7 cellular contexts compared by ENCODE assay signal in genomic region chr2:173210270-173211196, GRCh38.
A peak's percentile ranks its signal among the peaks of the same experiment; 100 is the strongest.
DNase-seq lines count a peak whose midpoint lies in the region; ATAC-seq and TF ChIP-seq lines count a peak whose summit lies in the region.

No MANE protein-coding gene starts in this region.

- H3K27ac Mint-ChIP-seq in activated CD4-positive, alpha-beta T cell treated with anti-CD3 and anti-CD28 coated beads, Interleukin-2, amount 10 ng/mL, durations not matched to agents 24 days and 14 days = no peak overlapping the region

- TF ChIP-seq CTCF in GM06990 (IDR thresholded peaks at IDR 0.05; ENCODE audit: insufficient read depth, low read length, poor library complexity, severe bottlenecking) = peak; percentile 82

- H3K4me2 ChIP-seq in mesendoderm (ENCODE audit: low read length) = no peak overlapping the region

- no peak overlapping the region for H3K9ac ChIP-seq in mesendoderm (ENCODE audit: low read length)

- no peak overlapping the region for H2BK15ac ChIP-seq in mesendoderm (replicated peaks; ENCODE audit: low read depth)

- H3K56ac ChIP-seq in mesendoderm (ENCODE audit: low read length) = no peak overlapping the region

- intact Hi-C loops in activated CD4-positive, alpha-beta T cell treated with anti-CD3 and anti-CD28 coated beads, Interleukin-2, amount 10 ng/mL, durations not matched to agents 24 days and 14 days (cut with micrococcal nuclease) = loop anchor here (1.0 to 10.0 kb wide), 5 partner anchors 135 to 1134 kb away; partner anchors contain the start of gene MAP3K20

- H3K18ac ChIP-seq in mesendoderm (ENCODE audit: low read length) = no peak overlapping the region

- no peaks in the 10 kb centered on the region for H3K9me3 ChIP-seq in effector memory CD4-positive, alpha-beta T cell (ENCODE audit: control insufficient read depth, low read length)

- H3K36me3 ChIP-seq in GM06990 (ENCODE audit: control insufficient read depth, insufficient read depth, low read length) = no peaks in the 10 kb centered on the region; the same call in 1 of the 2 replicates
- no peaks in the 10 kb centered on the region for H3K36me3 ChIP-seq in effector memory CD4-positive, alpha-beta T cell (ENCODE audit: control insufficient read depth, insufficient read depth, low read length)
- no peaks in the 10 kb centered on the region for H3K36me3 ChIP-seq in mesendoderm (ENCODE audit: control insufficient read depth, insufficient read depth, low read length)

- no peaks in the 10 kb centered on the region for H3K27me3 Mint-ChIP-seq in activated CD4-positive, alpha-beta T cell treated with anti-CD3 and anti-CD28 coated beads, Interleukin-2, amount 10 ng/mL, durations not matched to agents 24 days and 14 days

- WGBS in mesendoderm (ENCODE audit: extremely low coverage, insufficient coverage, low lambda C conversion rate) = no CpG with 5 or more reads among the region's 8 CpGs

- H2AK5ac ChIP-seq in mesendoderm (ENCODE audit: low read length) = no peak overlapping the region

- peaks cover 3% of the 10 kb centered on the region for H3K4me1 ChIP-seq in effector memory CD4-positive, alpha-beta T cell (ENCODE audit: control insufficient read depth, insufficient read depth, low read length, poor library complexity, severe bottlenecking)
- H3K4me1 ChIP-seq in mesendoderm (ENCODE audit: control insufficient read depth, low read depth, low read length) = no peaks in the 10 kb centered on the region

- H3K79me2 ChIP-seq in mesendoderm (ENCODE audit: control insufficient read depth, insufficient read depth, low read length) = no peaks in the 10 kb centered on the region

- no peak overlapping the region for H2BK5ac ChIP-seq in mesendoderm (ENCODE audit: low read length)

- no peak overlapping the region for H4K8ac ChIP-seq in mesendoderm (ENCODE audit: low read depth, low read length)

- H3K27me3 ChIP-seq in GM06990 (replicated peaks; ENCODE audit: control insufficient read depth, insufficient read depth, low read length) = no peaks in the 10 kb centered on the region
- no peaks in the 10 kb centered on the region for H3K27me3 ChIP-seq in effector memory CD4-positive, alpha-beta T cell (replicated peaks; ENCODE audit: control insufficient read depth, insufficient read depth, low read length, poor library complexity, severe bottlenecking)
- no peaks in the 10 kb centered on the region for H3K27me3 ChIP-seq in mesendoderm (ENCODE audit: insufficient read depth, low read length, poor library complexity)

- no peak overlapping the region for H2BK120ac ChIP-seq in mesendoderm (ENCODE audit: low read depth, low read length)

- H3K23ac ChIP-seq in mesendoderm (ENCODE audit: low read length) = no peak overlapping the region

- ATAC-seq in HG03159 (IDR thresholded peaks at IDR 0.05; ENCODE audit: unreplicated experiment) = peak; percentile 70

- no peaks in the 10 kb centered on the region for H3K79me1 ChIP-seq in mesendoderm (ENCODE audit: low read length)

- no peak overlapping the region for H3K27ac ChIP-seq in effector memory CD4-positive, alpha-beta T cell (ENCODE audit: insufficient read depth, low read length, poor library complexity, severe bottlenecking)
- H3K27ac ChIP-seq in mesendoderm (ENCODE audit: low read depth, low read length) = no peak overlapping the region

- peaks cover 2% of the 10 kb centered on the region for H3K36me3 Mint-ChIP-seq in activated CD4-positive, alpha-beta T cell treated with anti-CD3 and anti-CD28 coated beads, Interleukin-2, amount 10 ng/mL, durations not matched to agents 24 days and 14 days (ENCODE audit: low read depth)

- DNase-seq in GM06990 (ENCODE audit: extremely low read depth, insufficient read length) (no peak), NCI-H446 treated with DMSO at 0.1 percent for 48 hours (lab: John Stamatoyannopoulos, UW) (peak; percentile 86), mesendoderm (peak; percentile 81)
- peak; percentile 87 for DNase-seq in activated CD4-positive, alpha-beta T cell treated with anti-CD3 and anti-CD28 coated beads, Interleukin-2, amount 10 ng/mL, durations not matched to agents 24 days and 14 days
- peak; percentile 1 to 27 (median 8) for DNase-seq in effector memory CD4-positive, alpha-beta T cell
- peak; percentile 3 to 24 for DNase-seq in stimulated activated CD8-positive, alpha-beta memory T cell treated with anti-CD3 and anti-CD28 coated beads, Interleukin-7, amount 100 ng/mL, for 48 hours (ENCODE audit: extremely low read depth in 1 of 2, low read depth in 1 of 2)

- H3K4me3 Mint-ChIP-seq in activated CD4-positive, alpha-beta T cell treated with anti-CD3 and anti-CD28 coated beads, Interleukin-2, amount 10 ng/mL, durations not matched to agents 24 days and 14 days = no peak overlapping the region

- no peak overlapping the region for H3K4me3 ChIP-seq in GM06990 (replicated peaks; ENCODE audit: low read depth, low read length)
- no peak overlapping the region for H3K4me3 ChIP-seq in effector memory CD4-positive, alpha-beta T cell (ENCODE audit: insufficient read depth, low read depth, low read length, poor library complexity, severe bottlenecking)
- no peak overlapping the region for H3K4me3 ChIP-seq in mesendoderm (ENCODE audit: low read length)

- H3K9me3 Mint-ChIP-seq in activated CD4-positive, alpha-beta T cell treated with anti-CD3 and anti-CD28 coated beads, Interleukin-2, amount 10 ng/mL, durations not matched to agents 24 days and 14 days = no peaks in the 10 kb centered on the region

- H4K5ac ChIP-seq in mesendoderm (ENCODE audit: low read length) = no peak overlapping the region

- H3K4ac ChIP-seq in mesendoderm (ENCODE audit: low read depth, low read length) = no peak overlapping the region

- peaks cover 6% of the 10 kb centered on the region for H3K4me1 Mint-ChIP-seq in activated CD4-positive, alpha-beta T cell treated with anti-CD3 and anti-CD28 coated beads, Interleukin-2, amount 10 ng/mL, durations not matched to agents 24 days and 14 days
